Comparison of ENCODE assay signal across 1 cellular context in the genomic region with DNA sequence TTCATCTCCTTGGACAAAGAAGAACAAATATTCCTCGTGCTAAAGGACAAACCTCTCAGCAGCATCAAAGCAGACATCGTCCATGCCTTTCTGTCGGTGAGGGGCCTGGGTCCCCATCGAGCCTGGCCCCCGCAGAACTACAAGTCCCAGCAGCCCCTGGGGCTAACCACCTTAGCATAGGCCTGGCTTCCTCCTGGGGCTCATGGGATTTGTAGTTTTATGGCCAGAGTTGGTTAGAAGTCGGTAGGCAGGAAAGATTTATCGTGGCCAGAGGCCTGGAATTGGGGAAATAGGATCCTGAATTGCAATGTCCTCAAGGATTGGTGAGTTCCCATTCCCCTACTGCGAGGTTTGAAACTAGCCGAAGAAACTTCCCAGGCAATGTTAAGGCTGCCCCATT.
TF ChIP-seq lines count a peak whose summit lies in the region.

No MANE protein-coding gene starts in this region.

TF ChIP-seq in K562, 482 proteins besides CTCF, POLR2A, EP300 and RAD21 (continued from another document and continues in another):
- TF ChIP-seq, protein P1, sequence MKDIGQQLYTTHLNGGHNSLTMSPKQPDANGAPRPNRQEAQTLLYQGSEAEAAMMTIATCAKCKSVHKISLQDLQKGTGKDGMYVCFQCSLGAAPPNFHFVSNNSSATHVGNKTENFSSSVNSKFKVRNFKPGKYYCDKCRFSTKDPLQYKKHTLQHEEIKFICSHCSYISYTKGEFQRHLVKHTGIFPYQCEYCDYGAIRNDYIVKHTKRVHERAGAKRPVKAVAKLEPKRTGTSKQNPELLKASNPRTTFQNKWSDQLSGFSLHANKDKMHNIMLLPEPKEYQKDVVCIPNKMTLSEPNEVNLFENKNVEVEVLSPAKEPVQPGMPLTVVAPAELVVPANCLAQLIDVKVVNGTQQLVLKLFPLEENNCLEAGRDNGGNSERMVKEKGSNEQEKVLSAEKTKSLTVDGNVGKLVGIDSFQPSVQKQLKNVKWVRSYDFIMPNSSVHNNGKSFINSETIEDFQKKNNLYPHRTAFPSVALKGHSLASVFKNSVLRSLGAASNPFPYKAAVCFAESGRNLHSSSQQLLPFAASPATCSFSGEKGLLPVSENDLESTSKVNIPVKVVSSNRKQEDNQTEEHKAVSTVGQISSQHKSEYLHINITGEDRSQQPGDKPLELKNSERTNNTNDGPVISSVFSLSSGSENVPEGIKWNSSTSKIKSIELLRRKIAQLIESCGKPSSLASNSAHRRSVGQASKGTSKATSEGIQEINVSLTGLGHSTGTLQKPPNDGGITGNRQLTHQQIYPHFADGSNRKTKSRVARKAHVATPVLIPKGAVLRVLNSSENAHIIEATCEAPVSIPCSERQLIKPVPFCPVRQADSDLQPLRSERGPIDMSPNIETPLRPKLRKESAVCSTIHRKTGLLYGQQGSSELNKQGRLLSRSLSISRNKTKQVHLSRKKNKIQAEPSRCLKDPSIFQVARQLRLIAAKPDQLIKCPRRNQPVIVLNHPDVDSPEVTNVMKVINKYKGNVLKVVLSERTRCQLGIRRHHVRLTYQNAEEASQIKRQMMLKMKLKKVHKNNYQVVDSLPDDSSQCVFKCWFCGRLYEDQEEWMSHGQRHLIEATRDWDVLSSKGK (CRISPR knock-in tag; IDR thresholded peaks at IDR 0.05): no peak
- no peak for TF ChIP-seq KDM5B (IDR thresholded peaks at IDR 0.05; ENCODE audit: insufficient replicate concordance, low read depth, low read length)
- TF ChIP-seq HMG20A (CRISPR knock-in tag; conservative IDR thresholded peaks at IDR 0.05): no peak
- TF ChIP-seq, protein P2, sequence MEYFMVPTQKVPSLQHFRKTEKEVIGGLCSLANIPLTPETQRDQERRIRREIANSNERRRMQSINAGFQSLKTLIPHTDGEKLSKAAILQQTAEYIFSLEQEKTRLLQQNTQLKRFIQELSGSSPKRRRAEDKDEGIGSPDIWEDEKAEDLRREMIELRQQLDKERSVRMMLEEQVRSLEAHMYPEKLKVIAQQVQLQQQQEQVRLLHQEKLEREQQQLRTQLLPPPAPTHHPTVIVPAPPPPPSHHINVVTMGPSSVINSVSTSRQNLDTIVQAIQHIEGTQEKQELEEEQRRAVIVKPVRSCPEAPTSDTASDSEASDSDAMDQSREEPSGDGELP (CRISPR knock-in tag; IDR thresholded peaks at IDR 0.05; ENCODE audit: borderline replicate concordance): peak; percentile 30; the same call in 1 of the 2 replicates
- peak; percentile 57 for TF ChIP-seq GABPA (tag; conservative IDR thresholded peaks at IDR 0.05; ENCODE audit: low read depth)
- peak; percentile 74; the same call in 1 of the 2 replicates for TF ChIP-seq GABPB1 (CRISPR knock-in tag; IDR thresholded peaks at IDR 0.05)
- TF ChIP-seq WHSC1 (IDR thresholded peaks at IDR 0.05; ENCODE audit: low read length): no peak
- TF ChIP-seq, protein P3, sequence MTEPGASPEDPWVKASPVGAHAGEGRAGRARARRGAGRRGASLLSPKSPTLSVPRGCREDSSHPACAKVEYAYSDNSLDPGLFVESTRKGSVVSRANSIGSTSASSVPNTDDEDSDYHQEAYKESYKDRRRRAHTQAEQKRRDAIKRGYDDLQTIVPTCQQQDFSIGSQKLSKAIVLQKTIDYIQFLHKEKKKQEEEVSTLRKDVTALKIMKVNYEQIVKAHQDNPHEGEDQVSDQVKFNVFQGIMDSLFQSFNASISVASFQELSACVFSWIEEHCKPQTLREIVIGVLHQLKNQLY (CRISPR knock-in tag; conservative IDR thresholded peaks at IDR 0.05): no peak
- TF ChIP-seq TFAM (CRISPR knock-in tag; conservative IDR thresholded peaks at IDR 0.05): no peak
- TF ChIP-seq ZNF124 (CRISPR knock-in tag; IDR thresholded peaks at IDR 0.05): no peak
- TF ChIP-seq HEY1 (CRISPR knock-in tag; IDR thresholded peaks at IDR 0.05; ENCODE audit: borderline replicate concordance): no peak
- TF ChIP-seq, protein P4, sequence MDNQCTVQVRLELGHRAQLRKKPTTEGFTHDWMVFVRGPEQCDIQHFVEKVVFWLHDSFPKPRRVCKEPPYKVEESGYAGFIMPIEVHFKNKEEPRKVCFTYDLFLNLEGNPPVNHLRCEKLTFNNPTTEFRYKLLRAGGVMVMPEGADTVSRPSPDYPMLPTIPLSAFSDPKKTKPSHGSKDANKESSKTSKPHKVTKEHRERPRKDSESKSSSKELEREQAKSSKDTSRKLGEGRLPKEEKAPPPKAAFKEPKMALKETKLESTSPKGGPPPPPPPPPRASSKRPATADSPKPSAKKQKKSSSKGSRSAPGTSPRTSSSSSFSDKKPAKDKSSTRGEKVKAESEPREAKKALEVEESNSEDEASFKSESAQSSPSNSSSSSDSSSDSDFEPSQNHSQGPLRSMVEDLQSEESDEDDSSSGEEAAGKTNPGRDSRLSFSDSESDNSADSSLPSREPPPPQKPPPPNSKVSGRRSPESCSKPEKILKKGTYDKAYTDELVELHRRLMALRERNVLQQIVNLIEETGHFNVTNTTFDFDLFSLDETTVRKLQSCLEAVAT (IDR thresholded peaks at IDR 0.05): no peak
- no peak for TF ChIP-seq POLR2AphosphoS5 (IDR thresholded peaks at IDR 0.05; ENCODE audit: control insufficient read depth, insufficient read depth, low read depth, low read length)
- TF ChIP-seq CREM (IDR thresholded peaks at IDR 0.05; ENCODE audit: low read depth): peak; percentile 76
- TF ChIP-seq PHF20 (IDR thresholded peaks at IDR 0.05; ENCODE audit: partially characterized antibody): no peak
- TF ChIP-seq, protein P5, sequence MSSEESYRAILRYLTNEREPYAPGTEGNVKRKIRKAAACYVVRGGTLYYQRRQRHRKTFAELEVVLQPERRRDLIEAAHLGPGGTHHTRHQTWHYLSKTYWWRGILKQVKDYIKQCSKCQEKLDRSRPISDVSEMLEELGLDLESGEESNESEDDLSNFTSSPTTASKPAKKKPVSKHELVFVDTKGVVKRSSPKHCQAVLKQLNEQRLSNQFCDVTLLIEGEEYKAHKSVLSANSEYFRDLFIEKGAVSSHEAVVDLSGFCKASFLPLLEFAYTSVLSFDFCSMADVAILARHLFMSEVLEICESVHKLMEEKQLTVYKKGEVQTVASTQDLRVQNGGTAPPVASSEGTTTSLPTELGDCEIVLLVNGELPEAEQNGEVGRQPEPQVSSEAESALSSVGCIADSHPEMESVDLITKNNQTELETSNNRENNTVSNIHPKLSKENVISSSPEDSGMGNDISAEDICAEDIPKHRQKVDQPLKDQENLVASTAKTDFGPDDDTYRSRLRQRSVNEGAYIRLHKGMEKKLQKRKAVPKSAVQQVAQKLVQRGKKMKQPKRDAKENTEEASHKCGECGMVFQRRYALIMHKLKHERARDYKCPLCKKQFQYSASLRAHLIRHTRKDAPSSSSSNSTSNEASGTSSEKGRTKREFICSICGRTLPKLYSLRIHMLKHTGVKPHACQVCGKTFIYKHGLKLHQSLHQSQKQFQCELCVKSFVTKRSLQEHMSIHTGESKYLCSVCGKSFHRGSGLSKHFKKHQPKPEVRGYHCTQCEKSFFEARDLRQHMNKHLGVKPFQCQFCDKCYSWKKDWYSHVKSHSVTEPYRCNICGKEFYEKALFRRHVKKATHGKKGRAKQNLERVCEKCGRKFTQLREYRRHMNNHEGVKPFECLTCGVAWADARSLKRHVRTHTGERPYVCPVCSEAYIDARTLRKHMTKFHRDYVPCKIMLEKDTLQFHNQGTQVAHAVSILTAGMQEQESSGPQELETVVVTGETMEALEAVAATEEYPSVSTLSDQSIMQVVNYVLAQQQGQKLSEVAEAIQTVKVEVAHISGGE (CRISPR knock-in tag; IDR thresholded peaks at IDR 0.05): peak in 1 of 3 experiments; percentile 62; a peak in 1 of 6 replicates
- TF ChIP-seq ZKSCAN1 (IDR thresholded peaks at IDR 0.05; ENCODE audit: low read depth, low read length): no peak
- TF ChIP-seq BACH1 (tag; IDR thresholded peaks at IDR 0.05): 0 out of 2 replicates have a peak, but pooled peaks have one; percentile 64
- TF ChIP-seq SIX5 (IDR thresholded peaks at IDR 0.05; ENCODE audit: borderline replicate concordance in 1 of 2, insufficient read depth in 1 of 2, low read depth in 1 of 2, low read length in 2 of 2): peak; percentile 99
- TF ChIP-seq LCOR (CRISPR knock-in tag; IDR thresholded peaks at IDR 0.05): no peak
- TF ChIP-seq SREBF2 (CRISPR knock-in tag; IDR thresholded peaks at IDR 0.05): no peak
- TF ChIP-seq CBFA2T3 (IDR thresholded peaks at IDR 0.05): no peak
- TF ChIP-seq, protein P6, sequence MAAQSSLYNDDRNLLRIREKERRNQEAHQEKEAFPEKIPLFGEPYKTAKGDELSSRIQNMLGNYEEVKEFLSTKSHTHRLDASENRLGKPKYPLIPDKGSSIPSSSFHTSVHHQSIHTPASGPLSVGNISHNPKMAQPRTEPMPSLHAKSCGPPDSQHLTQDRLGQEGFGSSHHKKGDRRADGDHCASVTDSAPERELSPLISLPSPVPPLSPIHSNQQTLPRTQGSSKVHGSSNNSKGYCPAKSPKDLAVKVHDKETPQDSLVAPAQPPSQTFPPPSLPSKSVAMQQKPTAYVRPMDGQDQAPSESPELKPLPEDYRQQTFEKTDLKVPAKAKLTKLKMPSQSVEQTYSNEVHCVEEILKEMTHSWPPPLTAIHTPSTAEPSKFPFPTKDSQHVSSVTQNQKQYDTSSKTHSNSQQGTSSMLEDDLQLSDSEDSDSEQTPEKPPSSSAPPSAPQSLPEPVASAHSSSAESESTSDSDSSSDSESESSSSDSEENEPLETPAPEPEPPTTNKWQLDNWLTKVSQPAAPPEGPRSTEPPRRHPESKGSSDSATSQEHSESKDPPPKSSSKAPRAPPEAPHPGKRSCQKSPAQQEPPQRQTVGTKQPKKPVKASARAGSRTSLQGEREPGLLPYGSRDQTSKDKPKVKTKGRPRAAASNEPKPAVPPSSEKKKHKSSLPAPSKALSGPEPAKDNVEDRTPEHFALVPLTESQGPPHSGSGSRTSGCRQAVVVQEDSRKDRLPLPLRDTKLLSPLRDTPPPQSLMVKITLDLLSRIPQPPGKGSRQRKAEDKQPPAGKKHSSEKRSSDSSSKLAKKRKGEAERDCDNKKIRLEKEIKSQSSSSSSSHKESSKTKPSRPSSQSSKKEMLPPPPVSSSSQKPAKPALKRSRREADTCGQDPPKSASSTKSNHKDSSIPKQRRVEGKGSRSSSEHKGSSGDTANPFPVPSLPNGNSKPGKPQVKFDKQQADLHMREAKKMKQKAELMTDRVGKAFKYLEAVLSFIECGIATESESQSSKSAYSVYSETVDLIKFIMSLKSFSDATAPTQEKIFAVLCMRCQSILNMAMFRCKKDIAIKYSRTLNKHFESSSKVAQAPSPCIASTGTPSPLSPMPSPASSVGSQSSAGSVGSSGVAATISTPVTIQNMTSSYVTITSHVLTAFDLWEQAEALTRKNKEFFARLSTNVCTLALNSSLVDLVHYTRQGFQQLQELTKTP (IDR thresholded peaks at IDR 0.05; ENCODE audit: low read depth in 1 of 2, partially characterized antibody in 2 of 2): peak in 1 of 2 experiments; percentile 99
- no peak for TF ChIP-seq TBL1XR1 (IDR thresholded peaks at IDR 0.05; ENCODE audit: low read length in 2 of 2)
- TF ChIP-seq, protein P7, sequence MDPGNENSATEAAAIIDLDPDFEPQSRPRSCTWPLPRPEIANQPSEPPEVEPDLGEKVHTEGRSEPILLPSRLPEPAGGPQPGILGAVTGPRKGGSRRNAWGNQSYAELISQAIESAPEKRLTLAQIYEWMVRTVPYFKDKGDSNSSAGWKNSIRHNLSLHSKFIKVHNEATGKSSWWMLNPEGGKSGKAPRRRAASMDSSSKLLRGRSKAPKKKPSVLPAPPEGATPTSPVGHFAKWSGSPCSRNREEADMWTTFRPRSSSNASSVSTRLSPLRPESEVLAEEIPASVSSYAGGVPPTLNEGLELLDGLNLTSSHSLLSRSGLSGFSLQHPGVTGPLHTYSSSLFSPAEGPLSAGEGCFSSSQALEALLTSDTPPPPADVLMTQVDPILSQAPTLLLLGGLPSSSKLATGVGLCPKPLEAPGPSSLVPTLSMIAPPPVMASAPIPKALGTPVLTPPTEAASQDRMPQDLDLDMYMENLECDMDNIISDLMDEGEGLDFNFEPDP (CRISPR knock-in tag; IDR thresholded peaks at IDR 0.05): no peak
- no peak for TF ChIP-seq NFATC3 (IDR thresholded peaks at IDR 0.05)
- TF ChIP-seq RBM15 (IDR thresholded peaks at IDR 0.05; ENCODE audit: insufficient read depth, low read length): no peak
- TF ChIP-seq ZFX (CRISPR knock-in tag; IDR thresholded peaks at IDR 0.05): peak; percentile 42; the same call in 1 of the 2 replicates
- TF ChIP-seq MXI1 (IDR thresholded peaks at IDR 0.05; ENCODE audit: low read depth, low read length): no peak
- no peak for TF ChIP-seq TCF3 (CRISPR knock-in tag; IDR thresholded peaks at IDR 0.05)
- TF ChIP-seq, protein P8, sequence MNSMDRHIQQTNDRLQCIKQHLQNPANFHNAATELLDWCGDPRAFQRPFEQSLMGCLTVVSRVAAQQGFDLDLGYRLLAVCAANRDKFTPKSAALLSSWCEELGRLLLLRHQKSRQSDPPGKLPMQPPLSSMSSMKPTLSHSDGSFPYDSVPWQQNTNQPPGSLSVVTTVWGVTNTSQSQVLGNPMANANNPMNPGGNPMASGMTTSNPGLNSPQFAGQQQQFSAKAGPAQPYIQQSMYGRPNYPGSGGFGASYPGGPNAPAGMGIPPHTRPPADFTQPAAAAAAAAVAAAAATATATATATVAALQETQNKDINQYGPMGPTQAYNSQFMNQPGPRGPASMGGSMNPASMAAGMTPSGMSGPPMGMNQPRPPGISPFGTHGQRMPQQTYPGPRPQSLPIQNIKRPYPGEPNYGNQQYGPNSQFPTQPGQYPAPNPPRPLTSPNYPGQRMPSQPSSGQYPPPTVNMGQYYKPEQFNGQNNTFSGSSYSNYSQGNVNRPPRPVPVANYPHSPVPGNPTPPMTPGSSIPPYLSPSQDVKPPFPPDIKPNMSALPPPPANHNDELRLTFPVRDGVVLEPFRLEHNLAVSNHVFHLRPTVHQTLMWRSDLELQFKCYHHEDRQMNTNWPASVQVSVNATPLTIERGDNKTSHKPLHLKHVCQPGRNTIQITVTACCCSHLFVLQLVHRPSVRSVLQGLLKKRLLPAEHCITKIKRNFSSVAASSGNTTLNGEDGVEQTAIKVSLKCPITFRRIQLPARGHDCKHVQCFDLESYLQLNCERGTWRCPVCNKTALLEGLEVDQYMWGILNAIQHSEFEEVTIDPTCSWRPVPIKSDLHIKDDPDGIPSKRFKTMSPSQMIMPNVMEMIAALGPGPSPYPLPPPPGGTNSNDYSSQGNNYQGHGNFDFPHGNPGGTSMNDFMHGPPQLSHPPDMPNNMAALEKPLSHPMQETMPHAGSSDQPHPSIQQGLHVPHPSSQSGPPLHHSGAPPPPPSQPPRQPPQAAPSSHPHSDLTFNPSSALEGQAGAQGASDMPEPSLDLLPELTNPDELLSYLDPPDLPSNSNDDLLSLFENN (IDR thresholded peaks at IDR 0.05; ENCODE audit: low read depth in 2 of 2, low read length in 2 of 2): no peak
- 0 out of 2 replicates have a peak, but pooled peaks have one; percentile 11 for TF ChIP-seq SPI1 (IDR thresholded peaks at IDR 0.05; ENCODE audit: borderline replicate concordance, low read depth, low read length)
- TF ChIP-seq ATF1 (CRISPR knock-in tag; IDR thresholded peaks at IDR 0.05): no peak
- peak; percentile 49; the same call in 1 of the 2 replicates for TF ChIP-seq ATF1 (tag; IDR thresholded peaks at IDR 0.05)
- no peak for TF ChIP-seq DMBX1 (CRISPR knock-in tag; IDR thresholded peaks at IDR 0.05; ENCODE audit: borderline replicate concordance)
- peak; percentile 92; the same call in 1 of the 2 replicates for TF ChIP-seq SMAD2 (IDR thresholded peaks at IDR 0.05; ENCODE audit: low read depth, low read length)
- TF ChIP-seq, protein P9, sequence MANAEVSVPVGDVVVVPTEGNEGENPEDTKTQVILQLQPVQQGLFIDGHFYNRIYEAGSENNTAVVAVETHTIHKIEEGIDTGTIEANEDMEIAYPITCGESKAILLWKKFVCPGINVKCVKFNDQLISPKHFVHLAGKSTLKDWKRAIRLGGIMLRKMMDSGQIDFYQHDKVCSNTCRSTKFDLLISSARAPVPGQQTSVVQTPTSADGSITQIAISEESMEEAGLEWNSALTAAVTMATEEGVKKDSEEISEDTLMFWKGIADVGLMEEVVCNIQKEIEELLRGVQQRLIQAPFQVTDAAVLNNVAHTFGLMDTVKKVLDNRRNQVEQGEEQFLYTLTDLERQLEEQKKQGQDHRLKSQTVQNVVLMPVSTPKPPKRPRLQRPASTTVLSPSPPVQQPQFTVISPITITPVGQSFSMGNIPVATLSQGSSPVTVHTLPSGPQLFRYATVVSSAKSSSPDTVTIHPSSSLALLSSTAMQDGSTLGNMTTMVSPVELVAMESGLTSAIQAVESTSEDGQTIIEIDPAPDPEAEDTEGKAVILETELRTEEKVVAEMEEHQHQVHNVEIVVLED (CRISPR knock-in tag; IDR thresholded peaks at IDR 0.05): peak; percentile 40; the same call in 1 of the 2 replicates
